Comparison of ENCODE assay signal across 31 cellular contexts in the genomic region with DNA sequence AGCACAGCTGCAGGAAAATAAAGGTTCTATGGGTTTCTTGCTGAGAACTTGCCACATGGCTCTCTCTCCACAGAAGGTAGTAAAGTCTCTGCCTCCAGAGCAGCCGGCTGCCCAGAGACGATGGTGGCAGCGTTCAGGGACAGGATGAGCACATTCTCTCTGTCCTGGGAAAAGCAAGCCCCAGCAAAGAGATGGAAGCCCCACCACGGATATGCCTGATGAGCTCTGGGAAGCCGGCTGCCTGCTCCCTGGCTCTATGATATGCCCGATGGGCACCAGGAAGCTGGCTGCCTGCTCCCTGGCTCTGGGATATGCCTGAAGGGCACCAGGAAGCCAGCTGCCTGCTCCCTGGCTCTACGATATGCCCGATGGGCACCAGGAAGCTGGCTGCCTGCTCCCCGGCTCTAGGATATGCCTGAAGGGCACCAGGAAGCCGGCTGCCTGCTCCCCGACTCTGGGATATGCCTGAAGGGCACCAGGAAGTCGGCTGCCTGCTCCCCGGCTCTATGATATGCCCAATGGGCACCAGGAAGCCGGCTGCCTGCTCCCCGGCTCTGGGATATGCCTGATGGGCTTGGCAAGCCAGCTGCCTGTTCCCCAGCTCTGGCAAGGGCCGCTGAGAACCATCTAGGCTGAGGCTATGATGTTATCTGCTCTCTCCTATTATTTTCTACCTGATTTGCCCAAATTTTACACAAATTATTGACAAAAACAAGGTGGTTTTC. TPM values are rescaled to one million over a fixed set of nuclear protein-coding genes. Genes with fewer than 3 reads are reported as not detected.
A peak's percentile ranks its signal among the peaks of the same experiment; 100 is the strongest.
DNase-seq lines count a peak whose midpoint lies in the region; ATAC-seq, FAIRE-seq and TF ChIP-seq lines count a peak whose summit lies in the region.
"Had no signal": no experiment of that assay in that cellular context is flagged by ENCODE, and none has a peak within 500 bp of the region (broad histone marks: within the 10 kb centered on the region; RNA-seq: fewer than 3 reads in every experiment).

No MANE protein-coding gene starts in this region.

- peaks cover 0 to 2% (median under 1%) of the 10 kb centered on the region in 4 experiments; a peak in 2 of 7 replicates for H3K27me3 ChIP-seq in H1 (replicated peaks in 1 of 4; ENCODE audit: control insufficient read depth in 3 of 4, extremely low read depth in 1 of 4, insufficient read depth in 3 of 4, low read length in 3 of 4)
- H3K27me3 ChIP-seq in upper lobe of right lung = no peaks in the 10 kb centered on the region
- no peaks in the 10 kb centered on the region; the same call in 1 of the 2 replicates for H3K27me3 ChIP-seq in H7 (ENCODE audit: control insufficient read depth, insufficient read depth, low read length)
- H3K27me3 ChIP-seq: BE2C, BLaER1 had no signal

- H3K79me2 ChIP-seq in H1 (ENCODE audit: control insufficient read depth in 1 of 2, insufficient read depth in 2 of 2, low read length in 2 of 2) = no peaks in the 10 kb centered on the region

- H3K27ac ChIP-seq in H1 (ENCODE audit: low read depth, low read length) = no peak overlapping the region
- no peak overlapping the region for H3K27ac ChIP-seq in upper lobe of right lung
- H3K27ac ChIP-seq: BLaER1 had no signal

- no peak overlapping the region for H4K91ac ChIP-seq in H1 (replicated peaks; ENCODE audit: insufficient read length, low read length)

- H2AFZ ChIP-seq in H1 (ENCODE audit: low read length) = no peak overlapping the region

- H3K9me3 Mint-ChIP-seq in activated naive CD4-positive, alpha-beta T cell treated with anti-CD3 and anti-CD28 coated beads for 36 hours = no peaks in the 10 kb centered on the region
- H3K9me3 Mint-ChIP-seq in activated naive CD4-positive, alpha-beta T cell treated with anti-CD3 and anti-CD28 coated beads, Interleukin-2, amount 50 U/mL, for 72 hours = no peaks in the 10 kb centered on the region
- H3K9me3 Mint-ChIP-seq: CD4-positive, alpha-beta memory T cell; CD8-positive, alpha-beta memory T cell had no signal

- TF ChIP-seq CTCF in H1 (IDR thresholded peaks at IDR 0.05; ENCODE audit: control extremely low read depth in 1 of 3, insufficient read depth in 1 of 3, low read depth in 1 of 3, low read length in 3 of 3) (no peak), upper lobe of right lung (IDR thresholded peaks at IDR 0.05) (no peak)

- no peak overlapping the region for H3K9ac ChIP-seq in H1 (replicated peaks in 1 of 4; ENCODE audit: extremely low read depth in 1 of 4, low read depth in 3 of 4, low read length in 3 of 4)
- H3K9ac ChIP-seq: BLaER1 had no signal

- peaks cover 3% of the 10 kb centered on the region for H3K27me3 Mint-ChIP-seq in activated naive CD4-positive, alpha-beta T cell treated with anti-CD3 and anti-CD28 coated beads for 36 hours (ENCODE audit: low read depth)
- H3K27me3 Mint-ChIP-seq: CD4-positive, CD25-positive, alpha-beta regulatory T cell had no signal

- H3K36me3 ChIP-seq in H1 (ENCODE audit: control insufficient read depth in 2 of 4, insufficient read depth in 4 of 4, low read length in 3 of 4) (no peaks in the 10 kb centered on the region), upper lobe of right lung (no peaks in the 10 kb centered on the region), H7 (replicated peaks; ENCODE audit: control insufficient read depth, insufficient read depth, low read length) (no peaks in the 10 kb centered on the region)
- H3K36me3 ChIP-seq: BE2C, BLaER1 had no signal

- no peak overlapping the region for H2BK15ac ChIP-seq in H1 (ENCODE audit: low read length)

- peak in 1 of 2 experiments; percentile 42 for DNase-seq in H1 (ENCODE audit: low read depth in 1 of 2, low spot score in 2 of 2)
- peak; percentile 48 for DNase-seq in islet precursor cell
- DNase-seq in sciatic nerve (ENCODE audit: low spot score) = peak; percentile 28
- DNase-seq in upper lobe of right lung = peak; percentile 46
- no peak for DNase-seq in H7
- no peak for DNase-seq in activated effector memory CD4-positive, alpha-beta T cell treated with anti-CD3 and anti-CD28 coated beads, Interleukin-2, amount 50 U/mL, for 16 hours
- DNase-seq in activated naive CD4-positive, alpha-beta T cell treated with anti-CD3 and anti-CD28 coated beads for 36 hours = no peak
- DNase-seq in activated naive CD4-positive, alpha-beta T cell treated with anti-CD3 and anti-CD28 coated beads, Interleukin-2, amount 50 U/mL, for 72 hours (ENCODE audit: low spot score in 2 of 2) = no peak
- DNase-seq: 8988T; ACHN; BE2C; C1 segment of cervical spinal cord; CD4-positive, alpha-beta memory T cell; CD4-positive, CD25-positive, alpha-beta regulatory T cell; CD8-positive, alpha-beta memory T cell; COR-L47; DMS 273 treated with DMSO at 0.1 percent for 48 hours; DMS153; DMS53; DMS79; DND-41; EL; GDM1 had no signal

- H3K79me1 ChIP-seq in H1 (ENCODE audit: low read depth, low read length) = no peaks in the 10 kb centered on the region

- H3K4me2 ChIP-seq in H1 (ENCODE audit: insufficient read depth in 1 of 2, low read depth in 2 of 2, low read length in 2 of 2) = no peak overlapping the region
- H3K4me2 ChIP-seq: BLaER1 had no signal

- peak overlapping the region; percentile 60 for H3K18ac ChIP-seq in H1 (ENCODE audit: extremely low read depth, low read length)

- H2BK5ac ChIP-seq in H1 (ENCODE audit: low read depth, low read length) = no peak overlapping the region

- intact Hi-C loops in sciatic nerve (cut with DNase I) (no loop called here), upper lobe of right lung (cut with DNase I) (no loop called here)
- intact Hi-C loops in activated naive CD4-positive, alpha-beta T cell treated with anti-CD3 and anti-CD28 coated beads for 36 hours (cut with micrococcal nuclease) = no loop called here

- H3K23me2 ChIP-seq in H1 (ENCODE audit: low read depth, low read length) = no peaks in the 10 kb centered on the region

- H3K4me3 ChIP-seq in H1 (ENCODE audit: extremely low read depth in 1 of 4, insufficient read depth in 2 of 4, low read depth in 3 of 4, low read length in 4 of 4) (no peak overlapping the region), upper lobe of right lung (no peak overlapping the region), H7 (ENCODE audit: insufficient read depth, low read depth, low read length) (no peak overlapping the region)
- H3K4me3 ChIP-seq: BLaER1, GM12878 had no signal

- no peak overlapping the region for H2AK5ac ChIP-seq in H1 (ENCODE audit: low read depth, low read length)

- H3K36me3 Mint-ChIP-seq in activated naive CD4-positive, alpha-beta T cell treated with anti-CD3 and anti-CD28 coated beads for 36 hours (ENCODE audit: low read depth) = no peaks in the 10 kb centered on the region
- H3K36me3 Mint-ChIP-seq in activated naive CD4-positive, alpha-beta T cell treated with anti-CD3 and anti-CD28 coated beads, Interleukin-2, amount 50 U/mL, for 72 hours = no peaks in the 10 kb centered on the region
- H3K36me3 Mint-ChIP-seq: CD14-positive monocyte; CD4-positive, alpha-beta memory T cell; CD4-positive, CD25-positive, alpha-beta regulatory T cell; CD8-positive, alpha-beta memory T cell had no signal

- POLR2A ChIA-PET in H1 (lab: Charles Lee; ENCODE audit: partially characterized antibody) = no interaction called here

- no peak overlapping the region for H3K27ac Mint-ChIP-seq in activated naive CD4-positive, alpha-beta T cell treated with anti-CD3 and anti-CD28 coated beads for 36 hours
- no peak overlapping the region for H3K27ac Mint-ChIP-seq in activated naive CD4-positive, alpha-beta T cell treated with anti-CD3 and anti-CD28 coated beads, Interleukin-2, amount 50 U/mL, for 72 hours
- H3K27ac Mint-ChIP-seq: CD14-positive monocyte; CD4-positive, alpha-beta memory T cell; CD8-positive, alpha-beta memory T cell had no signal

- no peaks in the 10 kb centered on the region for H3K4me1 Mint-ChIP-seq in activated naive CD4-positive, alpha-beta T cell treated with anti-CD3 and anti-CD28 coated beads for 36 hours (ENCODE audit: low read depth)
- H3K4me1 Mint-ChIP-seq: CD14-positive monocyte; CD4-positive, CD25-positive, alpha-beta regulatory T cell; CD8-positive, alpha-beta memory T cell had no signal

- TF ChIP-seq RAD21 in H1 (IDR thresholded peaks at IDR 0.05 in 1 of 2, conservative IDR thresholded peaks at IDR 0.05 in 1 of 2; ENCODE audit: low read depth in 2 of 2, low read length in 2 of 2) = no peak

- H2BK12ac ChIP-seq in H1 (ENCODE audit: low read depth, low read length) = peak overlapping the region; percentile 60; the same call in 1 of the 2 replicates

- no peak overlapping the region for H3K56ac ChIP-seq in H1 (replicated peaks; ENCODE audit: insufficient read length, low read depth, low read length)

- CTCF ChIA-PET in H1 (lab: Charles Lee; ENCODE audit: partially characterized antibody) = interaction anchor here (1.1 kb wide), 1 partner anchor 73 kb away, joined by 3 read pairs; no protein-coding TSS in a partner anchor
- CTCF ChIA-PET in activated naive CD4-positive, alpha-beta T cell treated with anti-CD3 and anti-CD28 coated beads for 36 hours (lab: Charles Lee) = no interaction called here

- TF ChIP-seq POLR2A in H1 (IDR thresholded peaks at IDR 0.05; ENCODE audit: control extremely low read depth in 1 of 2, low read depth in 2 of 2, low read length in 2 of 2) = no peak

- H4K5ac ChIP-seq in H1 (ENCODE audit: insufficient read length, low read depth, low read length) = no peak overlapping the region

- no peak for FAIRE-seq in H1 (lab: Jason Lieb, UNC)
- FAIRE-seq: A204.1, GM12878, GM12892, GM18507 had no signal

- no peak overlapping the region for H3K4me3 Mint-ChIP-seq in activated naive CD4-positive, alpha-beta T cell treated with anti-CD3 and anti-CD28 coated beads for 36 hours
- H3K4me3 Mint-ChIP-seq: CD14-positive monocyte; CD4-positive, alpha-beta memory T cell; CD4-positive, CD25-positive, alpha-beta regulatory T cell; CD8-positive, alpha-beta memory T cell had no signal

- no peak overlapping the region for H3K23ac ChIP-seq in H1 (ENCODE audit: insufficient read length)

- H2BK20ac ChIP-seq in H1 (ENCODE audit: low read length) = no peak overlapping the region

- H4K8ac ChIP-seq in H1 (ENCODE audit: extremely low read depth, insufficient read depth, low read length) = no peak overlapping the region; the same call in 1 of the 2 replicates

- no peak for TF ChIP-seq EP300 in H1 (IDR thresholded peaks at IDR 0.05; ENCODE audit: borderline replicate concordance in 1 of 2, low read depth in 2 of 2, low read length in 2 of 2)

- H4K20me1 ChIP-seq in H1 (replicated peaks in 1 of 2; ENCODE audit: control insufficient read depth in 1 of 2, insufficient read depth in 2 of 2, low read length in 2 of 2) = no peaks in the 10 kb centered on the region
- H4K20me1 ChIP-seq: BLaER1 had no signal

- 91% methylated on average over 12 of the region's 16 CpGs; no CpG with 5 or more reads in 1 of the 2 experiments for WGBS in H1 (ENCODE audit: extremely low coverage in 1 of 2, insufficient coverage in 1 of 2, insufficient read length in 1 of 2, insufficient replicate concordance in 2 of 2, low coverage in 1 of 2, low lambda C conversion rate in 2 of 2, missing lambda C conversion rate in 1 of 2), 2 experiments

- H2BK120ac ChIP-seq in H1 (replicated peaks; ENCODE audit: low read depth, low read length) = no peak overlapping the region

- ATAC-seq in sciatic nerve (no peak), upper lobe of right lung (no peak)
- no peak for ATAC-seq in activated naive CD4-positive, alpha-beta T cell treated with anti-CD3 and anti-CD28 coated beads, Interleukin-2, amount 50 U/mL, for 72 hours
- ATAC-seq: GM12878 had no signal

- H3K4me1 ChIP-seq in H1 (replicated peaks in 1 of 4; ENCODE audit: control insufficient read depth in 3 of 4, insufficient read depth in 4 of 4, low read length in 3 of 4) (peaks cover 11 to 24% (median 20%) of the 10 kb centered on the region in 4 experiments; a peak in 6 of 7 replicates), upper lobe of right lung (no peaks in the 10 kb centered on the region)
- H3K4me1 ChIP-seq: BE2C, BLaER1 had no signal

- H3K4ac ChIP-seq in H1 (replicated peaks; ENCODE audit: insufficient read length, low read depth, low read length) = no peak overlapping the region

- no peak overlapping the region for H3K14ac ChIP-seq in H1 (ENCODE audit: insufficient read length)

- H3K9me3 ChIP-seq in H1 (ENCODE audit: insufficient read depth in 2 of 2, low read depth in 1 of 2, low read length in 1 of 2) = peaks cover 10 to 11% of the 10 kb centered on the region in 2 experiments; a peak in 2 of 4 replicates
- H3K9me3 ChIP-seq in upper lobe of right lung = no peaks in the 10 kb centered on the region
- H3K9me3 ChIP-seq: BE2C had no signal

RNA-seq across cellular contexts. Expression of a gene that starts 21.5 kb away (rescaled TPM):
- total RNA-seq in H1 (2021; fragmentation: NEBNext Ultra II Directional; extraction: Animal tissue kit (Norgen Biotek cat#: 25700)) = 14.3 and 18.1 TPM in 2 replicates
- polyA plus RNA-seq in H1 (2011; rRNA removed) = 6.6 TPM in 2 replicates
- polyA plus RNA-seq in H1 (2011; cell fraction: cytosol; rRNA removed) = 8.8 TPM
- 24.3 TPM for polyA plus RNA-seq in H1 (2011; cell fraction: nucleus; rRNA removed)
- polyA plus RNA-seq in H1 (2012, experiment 1 of 2) = 7.4 to 10.4 TPM (median 9.0 TPM) in 4 replicates
- polyA plus RNA-seq in H1 (2012, experiment 2 of 2) = 4.1 TPM
- polyA plus RNA-seq in H1 (2013, experiment 1 of 2) = 4.3 TPM
- 5.0 TPM for polyA plus RNA-seq in H1 (2013, experiment 2 of 2)
- 21.3 and 26.6 TPM in 2 replicates for polyA minus RNA-seq in H1 (2011; rRNA and poly(A)+ RNA removed)
- 17.2 TPM for polyA minus RNA-seq in H1 (2011; cell fraction: cytosol; rRNA and poly(A)+ RNA removed)
- 62.8 TPM for polyA minus RNA-seq in H1 (2011; cell fraction: nucleus; rRNA and poly(A)+ RNA removed)
- total RNA-seq in sciatic nerve (4.4 TPM), upper lobe of right lung (3.6 TPM)
- total RNA-seq in H7 (2014; rRNA removed; shearing (Covaris generic)) = 1.5 and 2.1 TPM in 2 replicates
- total RNA-seq in activated naive CD4-positive, alpha-beta T cell treated with anti-CD3 and anti-CD28 coated beads for 36 hours = 1 to 10 TPM in 1 of 2 experiments, under 1 TPM in 1; 0.57 to 1.0 TPM
- 1 to 10 TPM in 1 of 2 donors, under 1 TPM in 1; 0.27 to 2.6 TPM for total RNA-seq in activated naive CD4-positive, alpha-beta T cell treated with anti-CD3 and anti-CD28 coated beads, Interleukin-2, amount 50 U/mL, for 72 hours
- total RNA-seq: Daoy, G401, GM12878 had no signal
- polyA plus RNA-seq: CD14-positive monocyte; CD4-positive, CD25-positive, alpha-beta regulatory T cell; GM12878 had no signal

Comparison
In these comparisons a context has a peak if more than half of its experiments do, and no peak if none do; other contexts are left out.
1. DNase-seq: peak in islet precursor cell (single experiment), sciatic nerve (single experiment) and upper lobe of right lung (single experiment); none in H7 (single experiment), activated effector memory CD4-positive, alpha-beta T cell treated with anti-CD3 and anti-CD28 coated beads, Interleukin-2, amount 50 U/mL, for 16 hours (single experiment), activated naive CD4-positive, alpha-beta T cell treated with anti-CD3 and anti-CD28 coated beads for 36 hours (single experiment) and activated naive CD4-positive, alpha-beta T cell treated with anti-CD3 and anti-CD28 coated beads, Interleukin-2, amount 50 U/mL, for 72 hours (0 of 2).